Comparison of ENCODE assay signal across 8 cellular contexts in the genomic region with DNA sequence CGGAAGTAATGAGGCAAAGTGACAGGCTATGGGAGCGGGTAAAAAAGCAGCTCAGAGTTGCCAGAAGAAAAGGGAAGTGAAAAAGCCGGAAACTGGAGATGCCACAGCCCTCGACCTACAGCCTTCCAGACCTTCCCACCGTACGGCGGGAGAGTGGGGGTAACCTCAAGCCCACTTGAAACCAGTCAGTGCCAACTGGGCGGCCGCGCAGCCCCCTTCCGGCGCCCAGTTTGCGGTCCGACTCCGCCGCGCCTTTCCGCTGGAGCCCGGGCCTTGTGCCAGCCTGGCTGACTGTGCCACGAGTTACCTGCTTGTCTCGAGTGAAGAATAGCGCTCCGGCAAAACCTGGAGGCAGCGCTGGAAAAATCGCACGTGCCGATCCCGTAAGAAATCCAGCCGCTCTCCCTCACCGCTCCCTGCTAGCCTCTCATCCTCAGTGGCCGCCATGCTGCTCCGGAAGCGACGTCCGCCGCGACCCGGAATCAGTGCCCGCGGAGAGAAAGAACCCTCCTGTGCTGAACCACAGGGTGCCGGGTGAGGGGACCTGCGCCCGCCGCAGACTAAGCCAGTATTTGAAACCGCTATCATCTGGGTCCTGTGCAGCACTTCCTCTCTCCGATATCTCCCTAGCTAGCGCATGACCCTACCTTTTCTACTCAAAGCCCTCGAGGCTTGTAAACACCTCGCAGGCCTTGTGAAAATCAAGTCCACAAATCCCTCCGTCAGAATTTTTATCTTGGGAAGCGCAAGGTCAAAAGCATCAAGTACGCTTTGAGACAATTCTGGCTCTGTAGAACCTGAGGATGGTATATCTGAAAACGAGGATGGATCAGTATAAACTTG. TPM values are rescaled to one million over a fixed set of nuclear protein-coding genes. Genes with fewer than 3 reads are reported as not detected.
DNase-seq lines count a peak whose midpoint lies in the region; ATAC-seq and TF ChIP-seq lines count a peak whose summit lies in the region.

A gene (minus strand): TSS at position 473 of the 843 bp plus-strand sequence. CDS start 26 bp downstream, at position 447.

- peak within 1 kb of the TSS; percentile 89 for H3K27ac Mint-ChIP-seq in HFFc6
- peak within 1 kb of the TSS; percentile 92 to 96 for H3K27ac Mint-ChIP-seq in T-cell

- H3K27me3 ChIP-seq in adipocyte (replicated peaks; ENCODE audit: control insufficient read depth, insufficient read depth, low read length) (no peaks in the 10 kb centered on the region), transverse colon (no peaks in the 10 kb centered on the region)

- no peak for TF ChIP-seq EP300 in transverse colon (IDR thresholded peaks at IDR 0.05; ENCODE audit: low read depth)

- POLR2A ChIA-PET in T-cell (lab: Charles Lee): no interaction called here

- H3K9ac ChIP-seq in adipocyte (ENCODE audit: low read length): peak within 1 kb of the TSS; percentile 93

- TF ChIP-seq CTCF in GM12864 (IDR thresholded peaks at IDR 0.05; ENCODE audit: low read depth, low read length, missing control alignments) (no peak), HFFc6 (IDR thresholded peaks at IDR 0.05) (peak; percentile 24; the same call in 1 of the 2 replicates), transverse colon (IDR thresholded peaks at IDR 0.05) (no peak)

- H3K36me3 Mint-ChIP-seq in HFFc6 (ENCODE audit: low read depth) (peaks cover 11% of the 10 kb centered on the region; the same call in 1 of the 2 replicates), T-cell (peaks cover 2% of the 10 kb centered on the region)

- in situ Hi-C loops in transverse colon (cut with MboI; ENCODE audit: low pct_ligation_motif_present in 1 of 4, low pct_unique_long_range_greater_than_20kb in 1 of 4, low sequenced_read_pairs in 3 of 4): no loop called here

- peak; percentile 46 for TF ChIP-seq POLR2A in transverse colon (IDR thresholded peaks at IDR 0.05)

- H3K4me1 ChIP-seq in adipocyte (ENCODE audit: control insufficient read depth, insufficient read depth, low read length): peaks cover 29% of the 10 kb centered on the region
- peaks cover 13 to 29% (median 21%) of the 10 kb centered on the region in 4 donors for H3K4me1 ChIP-seq in transverse colon

- H3K9me3 Mint-ChIP-seq in HFFc6 (no peaks in the 10 kb centered on the region), T-cell (no peaks in the 10 kb centered on the region)

- 4 to 5% methylated on average over 4 to 53 of the region's 53 CpGs for WGBS in transverse colon (ENCODE audit: low coverage in 1 of 2), 2 donors

- CTCF ChIA-PET in T-cell (lab: Charles Lee): interaction anchor here in 1 of 2 donors (0.6 to 1.4 kb wide), 4 partner anchors 9 to 312 kb away, joined by 3 to 4 read pairs (median 3); a partner anchor contains a TSS

- DNase-seq in GM12864 (ENCODE audit: low read depth): peak; percentile 51
- peak; percentile 55 for DNase-seq in HFFc6
- peak; percentile 35 for DNase-seq in NCI-H1048 (lab: John Stamatoyannopoulos, UW)
- DNase-seq in T-cell: peak; percentile 42 to 77 (median 61)
- peak; percentile 81 for DNase-seq in adipocyte (ENCODE audit: low read depth)
- peak; percentile 94 for DNase-seq in cardiac septum (ENCODE audit: low spot score)
- peak; percentile 61 for DNase-seq in pons (ENCODE audit: low spot score)
- peak; percentile 77 for DNase-seq in transverse colon

- H3K4me3 Mint-ChIP-seq in HFFc6 (peak within 1 kb of the TSS; percentile 92), T-cell (peak within 1 kb of the TSS; percentile 96 to 98 (median 96))

- H3K27ac ChIP-seq in transverse colon: peak within 1 kb of the TSS; percentile 86 to 92 (median 92)

- H3K4me3 ChIP-seq in GM12864 (ENCODE audit: low read depth, low read length) (peak within 1 kb of the TSS; percentile 83), adipocyte (ENCODE audit: low read length) (peak within 1 kb of the TSS; percentile 96), transverse colon (peak within 1 kb of the TSS; percentile 63 to 98 (median 90))

- H3K27me3 Mint-ChIP-seq in HFFc6 (ENCODE audit: insufficient read depth): no peaks in the 10 kb centered on the region
- no peaks in the 10 kb centered on the region for H3K27me3 Mint-ChIP-seq in T-cell

- intact Hi-C loops in cardiac septum (cut with DNase I) (no loop called here), transverse colon (cut with DNase I; ENCODE audit: low total_unique reads) (no loop called here)

- no peaks in the 10 kb centered on the region for H3K9me3 ChIP-seq in adipocyte (ENCODE audit: control insufficient read depth, low read length)
- no peaks in the 10 kb centered on the region for H3K9me3 ChIP-seq in transverse colon

- peaks cover 57% of the 10 kb centered on the region for H3K4me1 Mint-ChIP-seq in HFFc6 (ENCODE audit: low read depth)
- peaks cover 50 to 63% (median 53%) of the 10 kb centered on the region in 3 donors for H3K4me1 Mint-ChIP-seq in T-cell

- peak; percentile 90 to 98 (median 97) for ATAC-seq in T-cell (replicated peaks in 1 of 4)

- H3K36me3 ChIP-seq in adipocyte (ENCODE audit: control insufficient read depth, insufficient read depth, low read length, severe bottlenecking) (no peaks in the 10 kb centered on the region), transverse colon (no peaks in the 10 kb centered on the region)

RNA-seq across cellular contexts. Expression of the gene that starts here (rescaled TPM):
- 10 to 100 TPM; 28.2 to 40.1 (median 35.0) TPM for total RNA-seq in HFFc6 (2021; fragmentation: NEBNext Ultra II Directional; extraction: Animal tissue kit (Norgen Biotek cat#: 25700))
- total RNA-seq in T-cell: 10 to 100 TPM; 35.0 to 45.6 (median 36.0) TPM
- total RNA-seq in cardiac septum: 24.7 TPM
- 10 to 100 TPM in 2 of 4 donors, 1 to 10 TPM in 2; 3.4 to 26.4 (median 12.8) TPM for total RNA-seq in transverse colon

Comparison
In these comparisons a context has a peak if more than half of its experiments do, and no peak if none do; other contexts are left out.
1. Peak in every context shown above with its lines: DNase-seq, ATAC-seq, H3K4me3 ChIP-seq and H3K27ac ChIP-seq.
2. DNase-seq: peak in every context shown above with its lines; median percentile 94 in cardiac septum; 81 in adipocyte; 77 in transverse colon; 61 in T-cell; 61 in pons; 55 in HFFc6; 51 in GM12864; 35 in NCI-H1048.